8 cellular contexts compared by ENCODE assay signal in the genomic region with DNA sequence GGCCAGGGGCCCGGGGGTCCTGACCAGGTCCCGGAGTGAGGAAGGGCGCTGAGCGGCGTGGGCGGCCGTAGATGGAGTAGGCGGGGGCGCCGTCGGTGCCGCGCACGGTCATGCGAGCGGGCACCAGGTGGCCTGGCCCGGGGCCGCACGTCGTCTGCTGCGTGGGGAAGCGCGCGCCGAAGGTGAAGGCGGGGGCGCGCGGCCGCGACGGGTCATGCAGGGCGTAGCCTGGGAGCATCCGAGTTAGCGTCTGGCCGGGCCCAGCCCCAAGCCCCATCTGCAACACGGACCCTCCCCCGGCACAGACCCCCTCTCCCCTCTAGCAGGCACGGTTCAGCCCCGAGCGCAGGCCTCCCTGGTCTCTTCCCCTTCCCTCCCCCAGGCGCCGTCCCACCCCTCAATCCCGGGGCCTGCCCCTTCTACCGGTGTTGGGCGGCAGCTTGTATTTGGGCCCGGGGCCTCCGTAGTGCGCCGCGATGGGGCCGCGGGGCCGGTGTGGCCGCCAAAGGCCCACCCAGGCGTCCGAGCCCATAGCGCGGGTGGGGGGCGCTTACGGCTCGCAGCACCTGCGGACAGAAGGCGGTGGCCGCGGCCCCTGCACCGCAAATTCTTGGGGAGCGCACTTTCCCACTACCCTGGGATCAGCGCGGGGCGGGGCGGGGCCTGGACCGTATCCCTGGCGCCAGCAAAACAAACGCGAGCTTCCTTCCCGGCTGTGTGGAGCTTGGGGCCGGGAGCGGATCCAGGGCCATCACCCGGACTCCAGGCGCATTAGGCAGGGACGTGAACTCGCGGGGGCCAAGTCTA. TPM values are rescaled to one million over a fixed set of nuclear protein-coding genes. Genes with fewer than 3 reads are reported as not detected.
A peak's percentile ranks its signal among the peaks of the same experiment; 100 is the strongest.
DNase-seq lines count a peak whose midpoint lies in the region; ATAC-seq and TF ChIP-seq lines count a peak whose summit lies in the region.

No MANE protein-coding gene starts in this region.

- peak overlapping the region; percentile 95 for H3K4me2 ChIP-seq in OCI-LY3 (ENCODE audit: low read length)

- peaks cover 12% of the 10 kb centered on the region for H3K9me3 Mint-ChIP-seq in glutamatergic neuron (ENCODE audit: unreplicated experiment)
- no peaks in the 10 kb centered on the region for H3K9me3 Mint-ChIP-seq in osteocyte (ENCODE audit: unreplicated experiment)

- ATAC-seq in aorta (ENCODE audit: low FRiP score) (peak; percentile 72), GM19328 (IDR thresholded peaks at IDR 0.05; ENCODE audit: unreplicated experiment) (no peak)

- 0 out of 2 replicates have a peak, but pooled peaks cover 4% of the 10 kb centered on the region for H3K79me2 ChIP-seq in OCI-LY3 (ENCODE audit: low read length)

- TF ChIP-seq CTCF in AG04450 (IDR thresholded peaks at IDR 0.05; ENCODE audit: low read depth, low read length) (no peak), GM20000 (IDR thresholded peaks at IDR 0.05; ENCODE audit: extremely low read depth, missing control alignments) (no peak), OCI-LY3 (IDR thresholded peaks at IDR 0.05; ENCODE audit: low read depth, low read length) (no peak), glutamatergic neuron (IDR thresholded peaks at IDR 0.05; ENCODE audit: partially characterized antibody, unreplicated experiment) (no peak), osteocyte (IDR thresholded peaks at IDR 0.05) (no peak)

- H3K4me1 Mint-ChIP-seq in glutamatergic neuron (ENCODE audit: low read depth, unreplicated experiment): peaks cover 7% of the 10 kb centered on the region
- H3K4me1 Mint-ChIP-seq in osteocyte (ENCODE audit: unreplicated experiment): peaks cover 15% of the 10 kb centered on the region

- H4K20me1 ChIP-seq in OCI-LY3 (ENCODE audit: insufficient read depth, low read length): no peaks in the 10 kb centered on the region

- H3K36me3 ChIP-seq in OCI-LY3 (replicated peaks; ENCODE audit: low read depth, low read length) (no peaks in the 10 kb centered on the region), aorta (ENCODE audit: control insufficient read depth in 1 of 2, insufficient read depth in 2 of 2, low read length in 1 of 2) (no peaks in the 10 kb centered on the region)

- peaks cover 46% of the 10 kb centered on the region for H3K4me1 ChIP-seq in OCI-LY3 (ENCODE audit: low read length)
- H3K4me1 ChIP-seq in aorta (ENCODE audit: control insufficient read depth in 1 of 2, insufficient read depth in 2 of 2, low read length in 2 of 2): no peaks in the 10 kb centered on the region

- H3K36me3 Mint-ChIP-seq in glutamatergic neuron (ENCODE audit: unreplicated experiment) (no peaks in the 10 kb centered on the region), osteocyte (ENCODE audit: unreplicated experiment) (no peaks in the 10 kb centered on the region)

- H3K9ac ChIP-seq in OCI-LY3 (ENCODE audit: low read length): peak overlapping the region; percentile 99

- CTCF ChIA-PET in AG04450 (lab: Charles Lee): no interaction called here

- H3K27ac ChIP-seq in AG04450 (ENCODE audit: low read depth, low read length) (no peak overlapping the region), OCI-LY3 (ENCODE audit: low read length) (peak overlapping the region; percentile 80), aorta (ENCODE audit: low read depth in 1 of 2, low read length in 2 of 2) (no peak overlapping the region)

- no peak overlapping the region for H2AFZ ChIP-seq in OCI-LY3 (ENCODE audit: low read depth, low read length)

- intact Hi-C loops in aorta (cut with DNase I): no loop called here

- H3K27me3 Mint-ChIP-seq in glutamatergic neuron (ENCODE audit: unreplicated experiment) (peaks cover 25% of the 10 kb centered on the region), osteocyte (ENCODE audit: unreplicated experiment) (peaks cover 17% of the 10 kb centered on the region)

- 1 to 2% methylated on average over 71 to 84 of the region's 84 CpGs for WGBS in aorta, 2 donors

- H3K27ac Mint-ChIP-seq in glutamatergic neuron (ENCODE audit: unreplicated experiment): no peak overlapping the region
- H3K27ac Mint-ChIP-seq in osteocyte (ENCODE audit: unreplicated experiment): no peak overlapping the region

- H3K4me3 ChIP-seq in AG04450 (ENCODE audit: low read depth, low read length) (peak overlapping the region; percentile 53), OCI-LY3 (ENCODE audit: low read length) (peak overlapping the region; percentile 98), aorta (ENCODE audit: low read length in 2 of 2) (peak overlapping the region in 1 of 2 donors; percentile 18)

- H3K27me3 ChIP-seq in AG04450 (ENCODE audit: control insufficient read depth, insufficient read depth, low read length) (peaks cover 5% of the 10 kb centered on the region), OCI-LY3 (ENCODE audit: low read depth, low read length) (no peaks in the 10 kb centered on the region), aorta (ENCODE audit: control insufficient read depth in 1 of 2, insufficient read depth in 2 of 2, low read length in 1 of 2) (no peaks in the 10 kb centered on the region)

- peaks cover 11% of the 10 kb centered on the region; the same call in 1 of the 2 replicates for H3K9me3 ChIP-seq in AG04450 (ENCODE audit: control insufficient read depth, insufficient read depth, low read length)
- no peaks in the 10 kb centered on the region for H3K9me3 ChIP-seq in OCI-LY3 (ENCODE audit: insufficient read depth, low read length)
- no peaks in the 10 kb centered on the region for H3K9me3 ChIP-seq in aorta (ENCODE audit: control insufficient read depth, low read length)

- H3K4me3 Mint-ChIP-seq in glutamatergic neuron (ENCODE audit: unreplicated experiment): peak overlapping the region; percentile 55
- H3K4me3 Mint-ChIP-seq in osteocyte (ENCODE audit: unreplicated experiment): peak overlapping the region; percentile 71

- POLR2A ChIA-PET in AG04450 (lab: Yijun Ruan, JAX): interaction anchor here (0.6 to 1.3 kb wide), 4 partner anchors 10 to 88 kb away, joined by 3 read pairs; a partner anchor contains a TSS

- no peak for DNase-seq in AG04450 (ENCODE audit: low read depth, low spot score)
- DNase-seq in GM20000 (ENCODE audit: low spot score): peak; percentile 81
- peak; percentile 76 for DNase-seq in activated naive CD4-positive, alpha-beta T cell treated with anti-CD3 and anti-CD28 coated beads, Interleukin-2, amount 50 U/mL, for 16 hours
- DNase-seq in glutamatergic neuron: peak; percentile 70
- peak; percentile 86 for DNase-seq in osteocyte (ENCODE audit: extremely low spot score, unreplicated experiment)
- peak; percentile 90 to 92 for DNase-seq in aorta

RNA-seq across cellular contexts. Expression of a gene that starts 1.9 kb away (rescaled TPM):
- 2.9 and 3.6 TPM in 2 replicates for polyA plus RNA-seq in AG04450 (2011; rRNA removed)
- polyA minus RNA-seq in AG04450 (2011; rRNA and poly(A)+ RNA removed): 2.1 and 2.9 TPM in 2 replicates
- 1.2 TPM for total RNA-seq in glutamatergic neuron (ENCODE audit: unreplicated experiment)
- total RNA-seq in osteocyte: 9.0 and 10.8 TPM in 2 replicates
- 10 to 100 TPM; 68.3 to 99.2 TPM for total RNA-seq in aorta
- polyA plus RNA-seq in aorta: 10 to 100 TPM; 37.7 to 47.1 TPM

RNA-seq across cellular contexts. Expression of a gene that starts 6.4 kb away (rescaled TPM):
- polyA plus RNA-seq in AG04450 (2011; rRNA removed) (0.15 and 0.60 TPM in 2 replicates), aorta (10 to 100 TPM in 1 of 2 donors, not detected in 1; 11.6 TPM)
- not detected in 2 replicates for polyA minus RNA-seq in AG04450 (2011; rRNA and poly(A)+ RNA removed)
- total RNA-seq in glutamatergic neuron (ENCODE audit: unreplicated experiment) (4.8 TPM), osteocyte (2.8 TPM in 1 of 2 replicates, not detected in the other), aorta (1 to 10 TPM; 4.7 to 5.1 TPM)

RNA-seq across cellular contexts. Expression of a gene that starts 13.9 kb away (rescaled TPM):
- polyA plus RNA-seq in AG04450 (2011; rRNA removed) (0.02 and 0.04 TPM in 2 replicates), aorta (not detected)
- polyA minus RNA-seq in AG04450 (2011; rRNA and poly(A)+ RNA removed): 0.09 TPM in 2 replicates
- total RNA-seq in glutamatergic neuron (ENCODE audit: unreplicated experiment) (0.12 TPM), osteocyte (0.21 TPM in 1 of 2 replicates, not detected in the other), aorta (under 1 TPM; 0.29 to 0.63 TPM)

RNA-seq across cellular contexts. Expression of a gene that starts 23.7 kb away (rescaled TPM):
- polyA plus RNA-seq in AG04450 (2011; rRNA removed) (10.4 and 13.2 TPM in 2 replicates), aorta (10 to 100 TPM; 18.2 to 67.4 TPM)
- 17.6 and 19.2 TPM in 2 replicates for polyA minus RNA-seq in AG04450 (2011; rRNA and poly(A)+ RNA removed)
- total RNA-seq in glutamatergic neuron (ENCODE audit: unreplicated experiment) (52.9 TPM), osteocyte (46.3 and 47.0 TPM in 2 replicates), aorta (10 to 100 TPM; 31.6 to 35.5 TPM)

RNA-seq across cellular contexts. Expression of a gene that starts 24.2 kb away (rescaled TPM):
- polyA plus RNA-seq in AG04450 (2011; rRNA removed) (25.7 and 46.6 TPM in 2 replicates), aorta (100 to 1,000 TPM in 1 of 2 donors, 10 to 100 TPM in 1; 20.0 to 123 TPM)
- polyA minus RNA-seq in AG04450 (2011; rRNA and poly(A)+ RNA removed): 23.1 and 28.0 TPM in 2 replicates
- total RNA-seq in glutamatergic neuron (ENCODE audit: unreplicated experiment) (62.2 TPM), osteocyte (107 and 108 TPM in 2 replicates), aorta (10 to 100 TPM; 42.2 to 65.7 TPM)
